ENCODE assay signal across 8 cellular contexts in the genomic region with DNA sequence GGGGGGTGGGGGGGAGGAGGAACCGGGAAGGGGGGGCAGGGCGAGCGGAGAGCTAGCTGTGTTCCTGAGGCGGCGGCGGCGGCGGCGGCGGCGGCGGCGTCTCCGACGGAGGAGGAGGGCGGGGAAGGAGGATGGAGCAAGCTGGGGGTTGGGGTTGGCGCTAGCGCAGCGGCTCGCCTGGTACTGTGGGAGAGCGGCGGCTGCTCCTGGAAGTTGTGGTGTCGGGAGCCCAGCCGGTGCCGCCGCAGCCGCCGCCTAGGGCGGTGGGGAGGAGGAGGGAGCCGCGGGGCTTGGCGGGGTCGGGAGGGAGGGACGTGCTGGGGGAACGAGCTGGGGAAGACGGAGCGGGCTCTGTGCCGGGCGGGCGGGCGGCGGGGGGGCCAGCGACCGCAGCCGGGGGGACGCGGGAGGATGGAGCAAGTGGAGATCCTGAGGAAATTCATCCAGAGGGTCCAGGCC. TPM values are rescaled to one million over a fixed set of nuclear protein-coding genes. Genes with fewer than 3 reads are reported as not detected.
DNase-seq lines count a peak whose midpoint lies in the region; ATAC-seq and TF ChIP-seq lines count a peak whose summit lies in the region.

A gene (plus strand): TSS at position 160 of the 459 bp plus-strand sequence. CDS start 252 bp downstream, at position 412.

- BruUV-seq in OCI-LY7 (replicated peaks; lab: Mats Ljungman, UMichigan) = no TSS peak

- intact Hi-C loops in OCI-LY7 (cut with micrococcal nuclease; ENCODE audit: unreplicated experiment) = loop anchor here (5.0 kb wide), 1 partner anchor 185 kb away; no protein-coding TSS in a partner anchor

- H3K79me2 ChIP-seq in OCI-LY7 (ENCODE audit: insufficient read depth, low read depth, low read length) = no peaks in the 10 kb centered on the region

- no peak for DNase-seq in activated CD8-positive, alpha-beta memory T cell treated with anti-CD3 and anti-CD28 coated beads, Interleukin-2, amount 50 U/mL, for 4 hours
- DNase-seq in OCI-LY7 (ENCODE audit: low spot score) (no peak), mesenteric fat pad (ENCODE audit: low spot score) (peak; percentile 93), tibial nerve (ENCODE audit: low spot score in 2 of 2) (peak in 1 of 2 donors; percentile 47)
- no peak for DNase-seq in stimulated activated CD4-positive, alpha-beta T cell treated with anti-CD3 and anti-CD28 coated beads, Interleukin-1b, Interleukin-23, amount 100 ng/mL, for 48 hours

- H3K4me3 ChIP-seq in OCI-LY7 (ENCODE audit: low read depth, low read length, poor library complexity, severe bottlenecking) (peak within 1 kb of the TSS; percentile 97), ectodermal cell (ENCODE audit: insufficient read depth, low read depth, low read length) (peak within 1 kb of the TSS; percentile 98), tibial nerve (peak within 1 kb of the TSS; percentile 86 to 100 (median 96))

- H3K9me3 ChIP-seq in OCI-LY7 (ENCODE audit: low read length) = no peaks in the 10 kb centered on the region
- H3K9me3 ChIP-seq in ectodermal cell (ENCODE audit: control insufficient read depth, low read length) = no peaks in the 10 kb centered on the region
- H3K9me3 ChIP-seq in tibial nerve = no peaks in the 10 kb centered on the region

- TF ChIP-seq POLR2A in tibial nerve (IDR thresholded peaks at IDR 0.05) = no peak

- peaks cover 10% of the 10 kb centered on the region for H3K4me1 ChIP-seq in OCI-LY7 (ENCODE audit: insufficient read depth, low read length, poor library complexity, severe bottlenecking)
- peaks cover 4% of the 10 kb centered on the region for H3K4me1 ChIP-seq in ectodermal cell (ENCODE audit: control insufficient read depth, insufficient read depth, low read length)
- H3K4me1 ChIP-seq in tibial nerve = peaks cover 0 to 41% (median 17%) of the 10 kb centered on the region in 4 donors

- no peak for TF ChIP-seq CTCF in OCI-LY7 (conservative IDR thresholded peaks at IDR 0.05; ENCODE audit: low read length)
- TF ChIP-seq CTCF in tibial nerve (IDR thresholded peaks at IDR 0.05) = no peak

- H3K4me2 ChIP-seq in OCI-LY7 (ENCODE audit: low read length) = peak within 1 kb of the TSS; percentile 99

- H3K27me3 ChIP-seq in ectodermal cell (ENCODE audit: control insufficient read depth, insufficient read depth, low read length, poor library complexity, severe bottlenecking) (no peaks in the 10 kb centered on the region), tibial nerve (no peaks in the 10 kb centered on the region)

- TF ChIP-seq EP300 in tibial nerve (IDR thresholded peaks at IDR 0.05) = no peak

- ATAC-seq in HG03025 (IDR thresholded peaks at IDR 0.05; ENCODE audit: low FRiP score, unreplicated experiment) = peak; percentile 36

- POLR2A ChIA-PET in activated CD8-positive, alpha-beta memory T cell treated with anti-CD3 and anti-CD28 coated beads for 36 hours (lab: Charles Lee) = interaction anchor here (1.2 kb wide), 1 partner anchor 160 kb away, joined by 5 read pairs; no protein-coding TSS in a partner anchor
- POLR2A ChIA-PET in OCI-LY7 (lab: Charles Lee) = interaction anchor here (0.5 to 0.8 kb wide), 2 partner anchors 9 to 1778 kb away, joined by 3 to 4 read pairs; no protein-coding TSS in a partner anchor

- WGBS in ectodermal cell, 2 experiments = 0% methylated on average over 47 of the region's 47 CpGs
- WGBS in tibial nerve, 2 donors = 0% methylated on average over 9 of the region's 47 CpGs; no CpG with 5 or more reads in 1 of the 2 donors

- CTCF ChIA-PET in activated CD8-positive, alpha-beta memory T cell treated with anti-CD3 and anti-CD28 coated beads for 36 hours (lab: Charles Lee) = interaction anchor here (0.6 kb wide), 1 partner anchor 30 kb away, joined by 3 read pairs; no protein-coding TSS in a partner anchor
- CTCF ChIA-PET in OCI-LY7 (lab: Charles Lee; ENCODE audit: unreplicated experiment) = no interaction called here

- H4K20me1 ChIP-seq in OCI-LY7 (ENCODE audit: insufficient read depth, low read length) = 0 out of 2 replicates have a peak, but pooled peaks cover 4% of the 10 kb centered on the region

- H3K36me3 ChIP-seq in OCI-LY7 (ENCODE audit: insufficient read depth, low read length) = no peaks in the 10 kb centered on the region
- H3K36me3 ChIP-seq in ectodermal cell (ENCODE audit: control insufficient read depth, insufficient read depth, low read length) = no peaks in the 10 kb centered on the region
- H3K36me3 ChIP-seq in tibial nerve = no peaks in the 10 kb centered on the region

- H3K9me2 ChIP-seq in OCI-LY7 (ENCODE audit: insufficient read depth, low read length) = no peaks in the 10 kb centered on the region

- H3K27ac ChIP-seq in OCI-LY7 (ENCODE audit: low read depth, low read length, poor library complexity, severe bottlenecking) = peak within 1 kb of the TSS; percentile 50
- peak within 1 kb of the TSS; percentile 95 for H3K27ac ChIP-seq in ectodermal cell (ENCODE audit: insufficient read depth, low read depth, low read length, poor library complexity, severe bottlenecking)
- peak within 1 kb of the TSS; percentile 88 to 99 (median 96) for H3K27ac ChIP-seq in tibial nerve

- peak within 1 kb of the TSS; percentile 99 for H2AFZ ChIP-seq in OCI-LY7 (ENCODE audit: low read length)

RNA-seq across cellular contexts. Expression of the gene that starts here (rescaled TPM):
- 10 to 100 TPM; 11.7 to 11.8 TPM for total RNA-seq in activated CD8-positive, alpha-beta memory T cell treated with anti-CD3 and anti-CD28 coated beads for 36 hours
- total RNA-seq in OCI-LY7 (2014; rRNA removed; shearing (Covaris generic)) = 2.7 and 7.1 TPM in 2 replicates
- total RNA-seq in OCI-LY7 (2022) (18.9 and 19.1 TPM in 2 replicates), mesenteric fat pad (111 TPM), tibial nerve (100 to 1,000 TPM; 129 to 168 (median 151) TPM)
- polyA plus RNA-seq in ectodermal cell (2013, experiment 1 of 4) = 95.4 TPM
- 94.2 TPM for polyA plus RNA-seq in ectodermal cell (2013, experiment 2 of 4)
- polyA plus RNA-seq in ectodermal cell (2013, experiment 3 of 4) = 93.8 TPM
- 107 TPM for polyA plus RNA-seq in ectodermal cell (2013, experiment 4 of 4)
